Comparison of ENCODE assay signal across 1 cellular context in the genomic region with DNA sequence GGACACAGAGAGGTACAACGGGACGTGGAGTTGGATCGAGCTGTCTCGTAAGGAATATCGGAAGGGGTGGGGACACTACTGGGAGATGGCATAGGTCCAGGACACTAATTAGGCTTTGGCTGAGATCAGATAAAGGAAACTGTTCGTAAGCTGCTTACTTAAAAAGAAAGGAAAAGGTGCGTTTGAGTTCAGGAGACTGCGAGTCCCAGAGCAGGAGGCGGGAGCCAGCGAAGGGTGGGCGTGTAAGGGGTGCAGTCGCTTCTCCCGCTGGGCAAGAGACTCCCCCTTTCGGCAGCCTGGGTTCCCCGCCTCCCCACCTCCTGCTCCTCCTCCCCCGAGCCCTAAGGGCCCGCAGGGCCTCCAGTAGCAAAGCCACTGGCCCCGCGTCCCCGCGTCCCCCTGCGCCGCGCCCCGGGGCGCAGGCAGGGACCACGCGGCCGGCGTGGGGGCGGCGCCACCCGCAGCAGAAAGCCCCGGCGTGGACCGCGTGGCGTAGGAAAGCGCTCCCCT.
TF ChIP-seq lines count a peak whose summit lies in the region.

No MANE protein-coding gene starts in this region.

TF ChIP-seq in GM23338, 12 proteins besides CTCF, POLR2A, EP300 and RAD21 (continued from another document):
- TF ChIP-seq, protein P1, sequence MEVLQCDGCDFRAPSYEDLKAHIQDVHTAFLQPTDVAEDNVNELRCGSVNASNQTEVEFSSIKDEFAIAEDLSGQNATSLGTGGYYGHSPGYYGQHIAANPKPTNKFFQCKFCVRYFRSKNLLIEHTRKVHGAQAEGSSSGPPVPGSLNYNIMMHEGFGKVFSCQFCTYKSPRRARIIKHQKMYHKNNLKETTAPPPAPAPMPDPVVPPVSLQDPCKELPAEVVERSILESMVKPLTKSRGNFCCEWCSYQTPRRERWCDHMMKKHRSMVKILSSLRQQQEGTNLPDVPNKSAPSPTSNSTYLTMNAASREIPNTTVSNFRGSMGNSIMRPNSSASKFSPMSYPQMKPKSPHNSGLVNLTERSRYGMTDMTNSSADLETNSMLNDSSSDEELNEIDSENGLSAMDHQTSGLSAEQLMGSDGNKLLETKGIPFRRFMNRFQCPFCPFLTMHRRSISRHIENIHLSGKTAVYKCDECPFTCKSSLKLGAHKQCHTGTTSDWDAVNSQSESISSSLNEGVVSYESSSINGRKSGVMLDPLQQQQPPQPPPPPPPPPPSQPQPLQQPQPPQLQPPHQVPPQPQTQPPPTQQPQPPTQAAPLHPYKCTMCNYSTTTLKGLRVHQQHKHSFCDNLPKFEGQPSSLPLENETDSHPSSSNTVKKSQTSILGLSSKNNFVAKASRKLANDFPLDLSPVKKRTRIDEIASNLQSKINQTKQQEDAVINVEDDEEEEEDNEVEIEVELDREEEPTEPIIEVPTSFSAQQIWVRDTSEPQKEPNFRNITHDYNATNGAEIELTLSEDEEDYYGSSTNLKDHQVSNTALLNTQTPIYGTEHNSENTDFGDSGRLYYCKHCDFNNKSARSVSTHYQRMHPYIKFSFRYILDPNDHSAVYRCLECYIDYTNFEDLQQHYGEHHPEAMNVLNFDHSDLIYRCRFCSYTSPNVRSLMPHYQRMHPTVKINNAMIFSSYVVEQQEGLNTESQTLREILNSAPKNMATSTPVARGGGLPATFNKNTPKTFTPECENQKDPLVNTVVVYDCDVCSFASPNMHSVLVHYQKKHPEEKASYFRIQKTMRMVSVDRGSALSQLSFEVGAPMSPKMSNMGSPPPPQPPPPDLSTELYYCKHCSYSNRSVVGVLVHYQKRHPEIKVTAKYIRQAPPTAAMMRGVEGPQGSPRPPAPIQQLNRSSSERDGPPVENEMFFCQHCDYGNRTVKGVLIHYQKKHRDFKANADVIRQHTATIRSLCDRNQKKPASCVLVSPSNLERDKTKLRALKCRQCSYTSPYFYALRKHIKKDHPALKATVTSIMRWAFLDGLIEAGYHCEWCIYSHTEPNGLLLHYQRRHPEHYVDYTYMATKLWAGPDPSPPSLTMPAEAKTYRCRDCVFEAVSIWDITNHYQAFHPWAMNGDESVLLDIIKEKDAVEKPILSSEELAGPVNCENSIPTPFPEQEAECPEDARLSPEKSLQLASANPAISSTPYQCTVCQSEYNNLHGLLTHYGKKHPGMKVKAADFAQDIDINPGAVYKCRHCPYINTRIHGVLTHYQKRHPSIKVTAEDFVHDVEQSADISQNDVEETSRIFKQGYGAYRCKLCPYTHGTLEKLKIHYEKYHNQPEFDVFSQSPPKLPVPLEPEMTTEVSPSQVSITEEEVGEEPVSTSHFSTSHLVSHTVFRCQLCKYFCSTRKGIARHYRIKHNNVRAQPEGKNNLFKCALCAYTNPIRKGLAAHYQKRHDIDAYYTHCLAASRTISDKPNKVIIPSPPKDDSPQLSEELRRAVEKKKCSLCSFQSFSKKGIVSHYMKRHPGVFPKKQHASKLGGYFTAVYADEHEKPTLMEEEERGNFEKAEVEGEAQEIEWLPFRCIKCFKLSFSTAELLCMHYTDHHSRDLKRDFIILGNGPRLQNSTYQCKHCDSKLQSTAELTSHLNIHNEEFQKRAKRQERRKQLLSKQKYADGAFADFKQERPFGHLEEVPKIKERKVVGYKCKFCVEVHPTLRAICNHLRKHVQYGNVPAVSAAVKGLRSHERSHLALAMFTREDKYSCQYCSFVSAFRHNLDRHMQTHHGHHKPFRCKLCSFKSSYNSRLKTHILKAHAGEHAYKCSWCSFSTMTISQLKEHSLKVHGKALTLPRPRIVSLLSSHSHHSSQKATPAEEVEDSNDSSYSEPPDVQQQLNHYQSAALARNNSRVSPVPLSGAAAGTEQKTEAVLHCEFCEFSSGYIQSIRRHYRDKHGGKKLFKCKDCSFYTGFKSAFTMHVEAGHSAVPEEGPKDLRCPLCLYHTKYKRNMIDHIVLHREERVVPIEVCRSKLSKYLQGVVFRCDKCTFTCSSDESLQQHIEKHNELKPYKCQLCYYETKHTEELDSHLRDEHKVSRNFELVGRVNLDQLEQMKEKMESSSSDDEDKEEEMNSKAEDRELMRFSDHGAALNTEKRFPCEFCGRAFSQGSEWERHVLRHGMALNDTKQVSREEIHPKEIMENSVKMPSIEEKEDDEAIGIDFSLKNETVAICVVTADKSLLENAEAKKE (CRISPR knock-in tag; IDR thresholded peaks at IDR 0.05): no peak
